Comparison of ENCODE assay signal across 11 cellular contexts in the genomic region with DNA sequence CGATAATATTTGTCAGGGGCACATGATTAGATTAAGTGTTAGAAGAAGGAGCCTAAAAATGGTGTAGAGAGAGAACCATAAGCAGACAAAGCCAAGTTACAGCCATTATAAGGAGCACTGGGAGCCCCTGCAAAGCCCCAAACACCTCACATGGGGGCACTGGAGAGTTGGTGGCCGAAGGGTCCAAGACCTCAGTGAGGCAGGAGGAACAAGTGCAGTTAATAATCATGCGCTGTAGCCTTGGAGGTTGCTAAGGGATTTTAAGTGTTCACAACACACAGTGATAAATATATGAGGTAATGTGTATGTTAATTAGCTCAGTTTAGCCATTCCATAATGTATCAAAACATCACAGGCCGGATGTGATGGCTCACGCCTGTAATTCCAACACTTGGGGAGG. TPM values are rescaled to one million over a fixed set of nuclear protein-coding genes. Genes with fewer than 3 reads are reported as not detected.
DNase-seq lines count a peak whose midpoint lies in the region; ATAC-seq and TF ChIP-seq lines count a peak whose summit lies in the region.
"Had no signal": no experiment of that assay in that cellular context is flagged by ENCODE, and none has a peak within 500 bp of the region (broad histone marks: within the 10 kb centered on the region; RNA-seq: fewer than 3 reads in every experiment).

No MANE protein-coding gene starts in this region.

- H4K8ac ChIP-seq in IMR-90 (ENCODE audit: low read depth in 2 of 2, low read length in 2 of 2) (no peak overlapping the region), mesenchymal stem cell (ENCODE audit: low read length) (no peak overlapping the region)

- H3K4me2 ChIP-seq in IMR-90 (ENCODE audit: low read depth, low read length) (no peak overlapping the region), mesenchymal stem cell (ENCODE audit: low read length, poor library complexity, severe bottlenecking) (no peak overlapping the region)

- H2AK5ac ChIP-seq in IMR-90 (ENCODE audit: low read depth, low read length) (no peak overlapping the region), mesenchymal stem cell (ENCODE audit: low read length, severe bottlenecking) (no peak overlapping the region)

- TF ChIP-seq POLR2A in IMR-90 (IDR thresholded peaks at IDR 0.05; ENCODE audit: low read depth, low read length): no peak
- no peak for TF ChIP-seq POLR2A in right lobe of liver (IDR thresholded peaks at IDR 0.05)

- H3K14ac ChIP-seq in IMR-90 (replicated peaks; ENCODE audit: low read depth, low read length): no peak overlapping the region
- no peak overlapping the region for H3K14ac ChIP-seq in mesenchymal stem cell (ENCODE audit: low read length in 2 of 2)

- no peak overlapping the region for H3K18ac ChIP-seq in IMR-90 (ENCODE audit: low read depth, low read length)
- H3K18ac ChIP-seq in mesenchymal stem cell (ENCODE audit: low read depth in 1 of 2, low read length in 2 of 2): no peak overlapping the region

- DNase-seq in DMS53 (lab: John Stamatoyannopoulos, UW) (peak; percentile 67), IMR-90 (no peak), ascending aorta (ENCODE audit: low spot score in 2 of 2) (no peak), mesenchymal stem cell (peak; percentile 22), DMS79 (lab: John Stamatoyannopoulos, UW) (no peak), right lobe of liver (no peak), OCI-M2 (lab: John Stamatoyannopoulos, UW; ENCODE audit: unreplicated experiment) (no peak), hippocampal formation (lab: John Stamatoyannopoulos, UW) (no peak)
- DNase-seq: activated effector memory CD4-positive, alpha-beta T cell treated with anti-CD3 and anti-CD28 coated beads, Interleukin-2, amount 50 U/mL, for 16 hours; erythroblast; T-cell had no signal

- no peaks in the 10 kb centered on the region for H3K9me1 ChIP-seq in IMR-90 (ENCODE audit: insufficient read depth, low read length)

- no peak; the same call in 1 of the 2 replicates for ATAC-seq in IMR-90 (ENCODE audit: low read depth)
- ATAC-seq in right lobe of liver: no peak
- ATAC-seq: T-cell had no signal

- no peaks in the 10 kb centered on the region for H3K9me3 ChIP-seq in IMR-90 (ENCODE audit: control insufficient read depth, insufficient read depth, low read length)
- no peaks in the 10 kb centered on the region for H3K9me3 ChIP-seq in ascending aorta
- H3K9me3 ChIP-seq in mesenchymal stem cell (ENCODE audit: control insufficient read depth, low read length): no peaks in the 10 kb centered on the region
- H3K9me3 ChIP-seq in right lobe of liver: no peaks in the 10 kb centered on the region

- H3K79me1 ChIP-seq in IMR-90 (ENCODE audit: low read depth in 1 of 2, low read length in 2 of 2) (no peaks in the 10 kb centered on the region), mesenchymal stem cell (replicated peaks; ENCODE audit: low read length, poor library complexity, severe bottlenecking) (no peaks in the 10 kb centered on the region)

- H3K36me3 ChIP-seq in IMR-90 (ENCODE audit: control insufficient read depth, insufficient read depth, low read length) (no peaks in the 10 kb centered on the region), ascending aorta (no peaks in the 10 kb centered on the region), mesenchymal stem cell (ENCODE audit: control insufficient read depth in 1 of 2, insufficient read depth in 2 of 2, low read depth in 1 of 2, low read length in 2 of 2) (no peaks in the 10 kb centered on the region), right lobe of liver (no peaks in the 10 kb centered on the region)

- dilution Hi-C loops in IMR-90 (cut with HindIII; ENCODE audit: low sequenced_read_pairs, unreplicated experiment): no loop called here

- in situ Hi-C loops in IMR-90 (cut with MboI; ENCODE audit: low sequenced_read_pairs): no loop called here

- POLR2A ChIA-PET in IMR-90 (lab: Charles Lee; ENCODE audit: unreplicated experiment): no interaction called here

- peak; percentile 34 for TF ChIP-seq RAD21 in IMR-90 (IDR thresholded peaks at IDR 0.05; ENCODE audit: low read length)

- H4K5ac ChIP-seq in IMR-90 (ENCODE audit: low read depth, low read length): no peak overlapping the region

- H2AFZ ChIP-seq in IMR-90 (replicated peaks; ENCODE audit: low read length, poor library complexity) (no peak overlapping the region), mesenchymal stem cell (ENCODE audit: low read depth, low read length) (no peak overlapping the region)

- H2BK5ac ChIP-seq in IMR-90 (ENCODE audit: low read depth, low read length, poor library complexity, severe bottlenecking) (no peak overlapping the region), mesenchymal stem cell (ENCODE audit: low read depth, low read length, poor library complexity, severe bottlenecking) (no peak overlapping the region)

- no peaks in the 10 kb centered on the region for H4K20me1 ChIP-seq in IMR-90 (ENCODE audit: insufficient read depth, low read length)

- WGBS in IMR-90 (ENCODE audit: extremely low coverage in 2 of 2, insufficient read length in 1 of 2), 2 experiments: no CpG with 5 or more reads among the region's 5 CpGs
- 83% methylated on average over 4 of the region's 5 CpGs for WGBS in mesenchymal stem cell
- WGBS in right lobe of liver (ENCODE audit: insufficient coverage, low coverage, low lambda C conversion rate, missing lambda C conversion rate): 47% methylated on average over 5 of the region's 5 CpGs

- no peak overlapping the region for H2BK20ac ChIP-seq in IMR-90 (ENCODE audit: low read depth, low read length)

- H3K56ac ChIP-seq in IMR-90 (ENCODE audit: extremely low read depth, insufficient read depth, low read length): no peak overlapping the region

- intact Hi-C loops in IMR-90 (cut with micrococcal nuclease): no loop called here
- intact Hi-C loops in ascending aorta (cut with DNase I): no loop called here
- intact Hi-C loops in right lobe of liver (cut with DNase I): no loop called here

- H3K27ac ChIP-seq in IMR-90 (ENCODE audit: insufficient read depth, low read length): no peak overlapping the region
- no peak overlapping the region for H3K27ac ChIP-seq in ascending aorta
- H3K27ac ChIP-seq in mesenchymal stem cell (ENCODE audit: low read length, poor library complexity, severe bottlenecking): no peak overlapping the region
- H3K27ac ChIP-seq in right lobe of liver: no peak overlapping the region

- no TSS peak for BruUV-seq in IMR-90 (replicated peaks; lab: Mats Ljungman, UMichigan)

- H3K4me1 ChIP-seq in IMR-90 (ENCODE audit: control insufficient read depth, insufficient read depth, low read length) (no peaks in the 10 kb centered on the region), ascending aorta (no peaks in the 10 kb centered on the region), mesenchymal stem cell (ENCODE audit: control insufficient read depth, insufficient read depth, low read depth, low read length) (no peaks in the 10 kb centered on the region), right lobe of liver (no peaks in the 10 kb centered on the region)

- no peak overlapping the region for H2BK12ac ChIP-seq in mesenchymal stem cell (ENCODE audit: low read length in 2 of 2)

- no peak overlapping the region for H3K4me3 ChIP-seq in IMR-90 (ENCODE audit: insufficient read depth, low read depth, low read length)
- no peak overlapping the region for H3K4me3 ChIP-seq in ascending aorta
- no peak overlapping the region for H3K4me3 ChIP-seq in mesenchymal stem cell (ENCODE audit: insufficient read depth in 1 of 2, low read depth in 1 of 2, low read length in 2 of 2)
- no peak overlapping the region for H3K4me3 ChIP-seq in right lobe of liver

- H2BK120ac ChIP-seq in IMR-90 (ENCODE audit: low read depth, low read length) (no peak overlapping the region), mesenchymal stem cell (ENCODE audit: low read depth, low read length) (no peak overlapping the region)

- peaks cover 15% of the 10 kb centered on the region for H3K27me3 ChIP-seq in IMR-90 (ENCODE audit: control insufficient read depth, insufficient read depth, low read length)
- no peaks in the 10 kb centered on the region for H3K27me3 ChIP-seq in ascending aorta
- H3K27me3 ChIP-seq in mesenchymal stem cell (ENCODE audit: control insufficient read depth in 1 of 2, insufficient read depth in 1 of 2, low read length in 2 of 2): peaks cover 9 to 90% of the 10 kb centered on the region in 2 experiments
- no peaks in the 10 kb centered on the region for H3K27me3 ChIP-seq in right lobe of liver

- CTCF ChIA-PET in IMR-90 (lab: Yijun Ruan, JAX): no interaction called here

- H3K9ac ChIP-seq in IMR-90 (ENCODE audit: low read depth, low read length) (no peak overlapping the region), mesenchymal stem cell (ENCODE audit: low read length) (no peak overlapping the region)

- H3K4ac ChIP-seq in IMR-90 (ENCODE audit: low read depth, low read length) (no peak overlapping the region), mesenchymal stem cell (ENCODE audit: low read depth in 1 of 2, low read length in 2 of 2) (no peak overlapping the region)

- H2AK9ac ChIP-seq in IMR-90 (replicated peaks; ENCODE audit: low read depth, low read length, poor library complexity): no peak overlapping the region

- TF ChIP-seq CTCF in IMR-90 (conservative IDR thresholded peaks at IDR 0.05; ENCODE audit: low read depth, low read length): no peak
- TF ChIP-seq CTCF in ascending aorta (IDR thresholded peaks at IDR 0.05): peak in 2 of 3 experiments; percentile 18 to 41
- no peak for TF ChIP-seq CTCF in right lobe of liver (IDR thresholded peaks at IDR 0.05)

- H4K91ac ChIP-seq in IMR-90 (ENCODE audit: insufficient read depth, low read depth, low read length) (no peak overlapping the region), mesenchymal stem cell (ENCODE audit: low read length) (no peak overlapping the region)

- H3K23ac ChIP-seq in IMR-90 (ENCODE audit: low read depth, low read length) (no peak overlapping the region), mesenchymal stem cell (ENCODE audit: low read length in 2 of 2) (no peak overlapping the region)

- H2BK15ac ChIP-seq in IMR-90 (ENCODE audit: low read depth, low read length) (no peak overlapping the region), mesenchymal stem cell (ENCODE audit: low read depth, poor library complexity, severe bottlenecking) (no peak overlapping the region)

RNA-seq across cellular contexts. Expression of gene JAM3, which starts 54.4 kb away (rescaled TPM):
- total RNA-seq in IMR-90 (2012; rRNA removed) (71.5 and 102 TPM in 2 replicates), ascending aorta (59.8 TPM), right lobe of liver (1 to 10 TPM in 5 of 6 experiments, under 1 TPM in 1; 0.86 to 2.5 (median 1.6) TPM)
- polyA plus RNA-seq in IMR-90 (2012; rRNA removed): 32.0 and 38.0 TPM in 2 replicates
- polyA plus RNA-seq in IMR-90 (2012; cell fraction: cytosol; rRNA removed): 17.9 and 24.0 TPM in 2 replicates
- polyA plus RNA-seq in IMR-90 (2012; cell fraction: nucleus; rRNA removed; ENCODE audit: low replicate concordance): 20.6 and 54.0 TPM in 2 replicates
- 56.5 TPM for polyA plus RNA-seq in mesenchymal stem cell (2013, experiment 1 of 2)
- polyA plus RNA-seq in mesenchymal stem cell (2013, experiment 2 of 2): 57.3 TPM

RNA-seq across cellular contexts. Expression of gene IGSF9B, which starts 57.7 kb away (rescaled TPM):
- total RNA-seq in IMR-90 (2012; rRNA removed) (under 0.01 TPM in 1 of 2 replicates, not detected in the other), ascending aorta (162 TPM), right lobe of liver (under 1 TPM in 2 of 6 experiments, not detected in 4; 0.15 to 0.23 TPM)
- polyA plus RNA-seq in IMR-90 (2012; rRNA removed): 0.10 and 0.13 TPM in 2 replicates
- polyA plus RNA-seq in IMR-90 (2012; cell fraction: cytosol; rRNA removed): 0.07 TPM in 1 of 2 replicates, not detected in the other
- polyA plus RNA-seq in IMR-90 (2012; cell fraction: nucleus; rRNA removed; ENCODE audit: low replicate concordance): 0.47 and 0.55 TPM in 2 replicates
- not detected for polyA plus RNA-seq in mesenchymal stem cell (2013, experiment 1 of 2)
- not detected for polyA plus RNA-seq in mesenchymal stem cell (2013, experiment 2 of 2)

Comparison
In these comparisons a context has a peak if more than half of its experiments do, and no peak if none do; other contexts are left out.
1. DNase-seq: peak in DMS53 (single experiment) and mesenchymal stem cell (single experiment); none in IMR-90 (single experiment), ascending aorta (0 of 2), DMS79 (single experiment), right lobe of liver (0 of 3), OCI-M2 (single experiment) and hippocampal formation (0 of 2).
2. CTCF ChIP-seq: peak in ascending aorta (2 of 3); none in IMR-90 (single experiment) and right lobe of liver (0 of 4).
3. RNA of gene JAM3, which starts 54.4 kb away (total RNA-seq): 71.5 to 102 TPM in IMR-90 and 59.8 TPM in ascending aorta (single experiment); 0.86 to 2.5 TPM in right lobe of liver; every median in the first group is over 10 times any median in the second.
4. RNA of gene IGSF9B, which starts 57.7 kb away (total RNA-seq): 162 TPM in ascending aorta (single experiment); 0.15 to 0.23 TPM in right lobe of liver and under 0.01 TPM in IMR-90; every median in the first group is over 100 times any median in the second.